1 cellular context compared by ENCODE assay signal in the genomic region with DNA sequence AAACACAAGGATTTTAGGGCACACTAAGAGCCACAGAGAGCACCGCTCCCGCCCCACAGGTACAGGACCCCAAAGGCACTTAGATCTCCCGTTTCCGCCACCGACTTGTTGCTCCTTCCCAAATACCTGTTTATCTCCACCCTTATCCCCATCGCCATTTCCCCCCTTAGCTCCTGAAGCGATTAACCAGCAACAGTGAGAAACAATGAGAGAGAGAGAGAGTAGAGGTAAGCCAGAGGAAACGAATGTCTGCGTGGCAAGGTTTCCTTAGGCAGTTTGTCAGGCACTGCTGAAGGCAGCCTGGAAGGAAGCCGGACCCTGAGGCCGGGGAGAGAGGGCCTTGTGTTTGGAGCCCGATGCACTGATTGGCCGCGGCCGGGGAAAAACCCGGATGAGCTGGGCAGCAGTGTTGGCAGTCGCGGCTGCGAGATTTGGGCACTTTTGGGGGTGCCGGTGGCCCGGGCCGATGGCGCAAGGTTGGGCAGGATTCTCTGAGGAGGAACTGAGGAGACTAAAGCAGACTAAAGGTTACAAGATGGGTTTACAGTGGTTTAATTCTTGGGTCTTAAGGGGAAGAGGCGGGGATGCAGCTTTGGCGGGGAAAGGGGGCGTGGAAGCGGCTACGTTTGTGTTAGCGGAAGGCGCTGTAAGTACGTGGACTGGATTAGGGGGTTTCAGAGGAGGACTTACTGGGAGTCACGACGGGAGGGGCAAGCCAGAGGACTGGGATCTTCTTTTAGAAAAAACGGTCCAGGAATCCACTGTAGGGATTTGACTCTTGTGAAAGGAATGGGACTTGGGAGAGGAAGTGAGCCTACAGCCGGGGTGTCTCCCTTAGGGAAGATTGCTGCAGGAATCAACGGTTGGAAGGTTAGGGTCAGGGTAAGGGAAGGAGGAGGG.
TF ChIP-seq lines count a peak whose summit lies in the region.

A gene with protein sequence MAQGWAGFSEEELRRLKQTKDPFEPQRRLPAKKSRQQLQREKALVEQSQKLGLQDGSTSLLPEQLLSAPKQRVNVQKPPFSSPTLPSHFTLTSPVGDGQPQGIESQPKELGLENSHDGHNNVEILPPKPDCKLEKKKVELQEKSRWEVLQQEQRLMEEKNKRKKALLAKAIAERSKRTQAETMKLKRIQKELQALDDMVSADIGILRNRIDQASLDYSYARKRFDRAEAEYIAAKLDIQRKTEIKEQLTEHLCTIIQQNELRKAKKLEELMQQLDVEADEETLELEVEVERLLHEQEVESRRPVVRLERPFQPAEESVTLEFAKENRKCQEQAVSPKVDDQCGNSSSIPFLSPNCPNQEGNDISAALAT (plus strand): TSS at position 409 of the 900 bp plus-strand sequence. CDS start 58 bp downstream, at position 467.

TF ChIP-seq in HepG2, 621 proteins besides CTCF, POLR2A, EP300 and RAD21 (continued from another document and continues in another):
- TF ChIP-seq, protein P1, sequence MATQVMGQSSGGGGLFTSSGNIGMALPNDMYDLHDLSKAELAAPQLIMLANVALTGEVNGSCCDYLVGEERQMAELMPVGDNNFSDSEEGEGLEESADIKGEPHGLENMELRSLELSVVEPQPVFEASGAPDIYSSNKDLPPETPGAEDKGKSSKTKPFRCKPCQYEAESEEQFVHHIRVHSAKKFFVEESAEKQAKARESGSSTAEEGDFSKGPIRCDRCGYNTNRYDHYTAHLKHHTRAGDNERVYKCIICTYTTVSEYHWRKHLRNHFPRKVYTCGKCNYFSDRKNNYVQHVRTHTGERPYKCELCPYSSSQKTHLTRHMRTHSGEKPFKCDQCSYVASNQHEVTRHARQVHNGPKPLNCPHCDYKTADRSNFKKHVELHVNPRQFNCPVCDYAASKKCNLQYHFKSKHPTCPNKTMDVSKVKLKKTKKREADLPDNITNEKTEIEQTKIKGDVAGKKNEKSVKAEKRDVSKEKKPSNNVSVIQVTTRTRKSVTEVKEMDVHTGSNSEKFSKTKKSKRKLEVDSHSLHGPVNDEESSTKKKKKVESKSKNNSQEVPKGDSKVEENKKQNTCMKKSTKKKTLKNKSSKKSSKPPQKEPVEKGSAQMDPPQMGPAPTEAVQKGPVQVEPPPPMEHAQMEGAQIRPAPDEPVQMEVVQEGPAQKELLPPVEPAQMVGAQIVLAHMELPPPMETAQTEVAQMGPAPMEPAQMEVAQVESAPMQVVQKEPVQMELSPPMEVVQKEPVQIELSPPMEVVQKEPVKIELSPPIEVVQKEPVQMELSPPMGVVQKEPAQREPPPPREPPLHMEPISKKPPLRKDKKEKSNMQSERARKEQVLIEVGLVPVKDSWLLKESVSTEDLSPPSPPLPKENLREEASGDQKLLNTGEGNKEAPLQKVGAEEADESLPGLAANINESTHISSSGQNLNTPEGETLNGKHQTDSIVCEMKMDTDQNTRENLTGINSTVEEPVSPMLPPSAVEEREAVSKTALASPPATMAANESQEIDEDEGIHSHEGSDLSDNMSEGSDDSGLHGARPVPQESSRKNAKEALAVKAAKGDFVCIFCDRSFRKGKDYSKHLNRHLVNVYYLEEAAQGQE (IDR thresholded peaks at IDR 0.05; ENCODE audit: borderline replicate concordance in 1 of 2, low read depth in 1 of 2, low read length in 2 of 2), result 0 out of 4 replicates have a peak, but pooled peaks of 1 of the 2 experiments have one; percentile 14
- TF ChIP-seq CREM (IDR thresholded peaks at IDR 0.05) (peak; percentile 55), CREM (CRISPR knock-in tag; IDR thresholded peaks at IDR 0.05) (no peak), ZSCAN21 (CRISPR knock-in tag; IDR thresholded peaks at IDR 0.05; ENCODE audit: borderline replicate concordance) (no peak), ZNF274 (CRISPR knock-in tag; IDR thresholded peaks at IDR 0.05) (no peak), CENPT (CRISPR knock-in tag; IDR thresholded peaks at IDR 0.05; ENCODE audit: low read depth) (no peak), ZNF672 (CRISPR knock-in tag; IDR thresholded peaks at IDR 0.05) (no peak), ZNF496 (CRISPR knock-in tag; IDR thresholded peaks at IDR 0.05; ENCODE audit: insufficient replicate concordance) (no peak), NCOA1 (CRISPR knock-in tag; IDR thresholded peaks at IDR 0.05) (no peak), HNF1A (IDR thresholded peaks at IDR 0.05; ENCODE audit: low read depth) (no peak), HNF1A (CRISPR knock-in tag; IDR thresholded peaks at IDR 0.05; ENCODE audit: borderline replicate concordance) (peak; percentile 24; the same call in 1 of the 2 replicates), ZNF570 (CRISPR knock-in tag; IDR thresholded peaks at IDR 0.05; ENCODE audit: borderline replicate concordance) (no peak), GMEB2 (CRISPR knock-in tag; IDR thresholded peaks at IDR 0.05; ENCODE audit: low read depth) (no peak), ZSCAN5A (CRISPR knock-in tag; IDR thresholded peaks at IDR 0.05; ENCODE audit: borderline replicate concordance) (peak; percentile 77; the same call in 1 of the 2 replicates), KDM2A (CRISPR knock-in tag; IDR thresholded peaks at IDR 0.05; ENCODE audit: borderline replicate concordance, low read depth) (peak; percentile 81), ZNF292 (CRISPR knock-in tag; IDR thresholded peaks at IDR 0.05; ENCODE audit: borderline replicate concordance, low read depth) (no peak), MTF2 (CRISPR knock-in tag; IDR thresholded peaks at IDR 0.05; ENCODE audit: borderline replicate concordance) (no peak; the same call in 1 of the 2 replicates), SOX13 (IDR thresholded peaks at IDR 0.05) (no peak), SOX13 (CRISPR knock-in tag; conservative IDR thresholded peaks at IDR 0.05 in 1 of 2, IDR thresholded peaks at IDR 0.05 in 1 of 2) (no peak), MED13 (CRISPR knock-in tag; IDR thresholded peaks at IDR 0.05) (no peak), NFATC3 (CRISPR knock-in tag; IDR thresholded peaks at IDR 0.05) (no peak), RARA (CRISPR knock-in tag; IDR thresholded peaks at IDR 0.05) (no peak; the same call in 1 of the 2 replicates), ZNF431 (CRISPR knock-in tag; IDR thresholded peaks at IDR 0.05; ENCODE audit: borderline replicate concordance, low read depth) (peak; percentile 58; the same call in 1 of the 2 replicates), ZNF44 (CRISPR knock-in tag; IDR thresholded peaks at IDR 0.05) (no peak), ESRRA (CRISPR knock-in tag; IDR thresholded peaks at IDR 0.05; ENCODE audit: low read depth) (no peak), KDM5A (IDR thresholded peaks at IDR 0.05; ENCODE audit: borderline replicate concordance, low read length) (peak; percentile 85; the same call in 1 of the 2 replicates), HHEX (CRISPR knock-in tag; IDR thresholded peaks at IDR 0.05) (no peak; the same call in 1 of the 2 replicates), ARNT2 (CRISPR knock-in tag; IDR thresholded peaks at IDR 0.05; ENCODE audit: low read depth) (no peak; the same call in 1 of the 2 replicates), RFXAP (CRISPR knock-in tag; IDR thresholded peaks at IDR 0.05; ENCODE audit: borderline replicate concordance) (no peak; the same call in 1 of the 2 replicates)
- TF ChIP-seq, protein P2, sequence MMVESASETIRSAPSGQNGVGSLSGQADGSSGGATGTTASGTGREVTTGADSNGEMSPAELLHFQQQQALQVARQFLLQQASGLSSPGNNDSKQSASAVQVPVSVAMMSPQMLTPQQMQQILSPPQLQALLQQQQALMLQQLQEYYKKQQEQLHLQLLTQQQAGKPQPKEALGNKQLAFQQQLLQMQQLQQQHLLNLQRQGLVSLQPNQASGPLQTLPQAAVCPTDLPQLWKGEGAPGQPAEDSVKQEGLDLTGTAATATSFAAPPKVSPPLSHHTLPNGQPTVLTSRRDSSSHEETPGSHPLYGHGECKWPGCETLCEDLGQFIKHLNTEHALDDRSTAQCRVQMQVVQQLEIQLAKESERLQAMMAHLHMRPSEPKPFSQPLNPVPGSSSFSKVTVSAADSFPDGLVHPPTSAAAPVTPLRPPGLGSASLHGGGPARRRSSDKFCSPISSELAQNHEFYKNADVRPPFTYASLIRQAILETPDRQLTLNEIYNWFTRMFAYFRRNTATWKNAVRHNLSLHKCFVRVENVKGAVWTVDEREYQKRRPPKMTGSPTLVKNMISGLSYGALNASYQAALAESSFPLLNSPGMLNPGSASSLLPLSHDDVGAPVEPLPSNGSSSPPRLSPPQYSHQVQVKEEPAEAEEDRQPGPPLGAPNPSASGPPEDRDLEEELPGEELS (CRISPR knock-in tag; IDR thresholded peaks at IDR 0.05), result no peak
- TF ChIP-seq, protein P3, sequence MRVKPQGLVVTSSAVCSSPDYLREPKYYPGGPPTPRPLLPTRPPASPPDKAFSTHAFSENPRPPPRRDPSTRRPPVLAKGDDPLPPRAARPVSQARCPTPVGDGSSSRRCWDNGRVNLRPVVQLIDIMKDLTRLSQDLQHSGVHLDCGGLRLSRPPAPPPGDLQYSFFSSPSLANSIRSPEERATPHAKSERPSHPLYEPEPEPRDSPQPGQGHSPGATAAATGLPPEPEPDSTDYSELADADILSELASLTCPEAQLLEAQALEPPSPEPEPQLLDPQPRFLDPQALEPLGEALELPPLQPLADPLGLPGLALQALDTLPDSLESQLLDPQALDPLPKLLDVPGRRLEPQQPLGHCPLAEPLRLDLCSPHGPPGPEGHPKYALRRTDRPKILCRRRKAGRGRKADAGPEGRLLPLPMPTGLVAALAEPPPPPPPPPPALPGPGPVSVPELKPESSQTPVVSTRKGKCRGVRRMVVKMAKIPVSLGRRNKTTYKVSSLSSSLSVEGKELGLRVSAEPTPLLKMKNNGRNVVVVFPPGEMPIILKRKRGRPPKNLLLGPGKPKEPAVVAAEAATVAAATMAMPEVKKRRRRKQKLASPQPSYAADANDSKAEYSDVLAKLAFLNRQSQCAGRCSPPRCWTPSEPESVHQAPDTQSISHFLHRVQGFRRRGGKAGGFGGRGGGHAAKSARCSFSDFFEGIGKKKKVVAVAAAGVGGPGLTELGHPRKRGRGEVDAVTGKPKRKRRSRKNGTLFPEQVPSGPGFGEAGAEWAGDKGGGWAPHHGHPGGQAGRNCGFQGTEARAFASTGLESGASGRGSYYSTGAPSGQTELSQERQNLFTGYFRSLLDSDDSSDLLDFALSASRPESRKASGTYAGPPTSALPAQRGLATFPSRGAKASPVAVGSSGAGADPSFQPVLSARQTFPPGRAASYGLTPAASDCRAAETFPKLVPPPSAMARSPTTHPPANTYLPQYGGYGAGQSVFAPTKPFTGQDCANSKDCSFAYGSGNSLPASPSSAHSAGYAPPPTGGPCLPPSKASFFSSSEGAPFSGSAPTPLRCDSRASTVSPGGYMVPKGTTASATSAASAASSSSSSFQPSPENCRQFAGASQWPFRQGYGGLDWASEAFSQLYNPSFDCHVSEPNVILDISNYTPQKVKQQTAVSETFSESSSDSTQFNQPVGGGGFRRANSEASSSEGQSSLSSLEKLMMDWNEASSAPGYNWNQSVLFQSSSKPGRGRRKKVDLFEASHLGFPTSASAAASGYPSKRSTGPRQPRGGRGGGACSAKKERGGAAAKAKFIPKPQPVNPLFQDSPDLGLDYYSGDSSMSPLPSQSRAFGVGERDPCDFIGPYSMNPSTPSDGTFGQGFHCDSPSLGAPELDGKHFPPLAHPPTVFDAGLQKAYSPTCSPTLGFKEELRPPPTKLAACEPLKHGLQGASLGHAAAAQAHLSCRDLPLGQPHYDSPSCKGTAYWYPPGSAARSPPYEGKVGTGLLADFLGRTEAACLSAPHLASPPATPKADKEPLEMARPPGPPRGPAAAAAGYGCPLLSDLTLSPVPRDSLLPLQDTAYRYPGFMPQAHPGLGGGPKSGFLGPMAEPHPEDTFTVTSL (CRISPR knock-in tag; IDR thresholded peaks at IDR 0.05; ENCODE audit: borderline replicate concordance), result peak; percentile 36; the same call in 1 of the 2 replicates
